Comparison of ENCODE assay signal across 10 cellular contexts in the genomic region with DNA sequence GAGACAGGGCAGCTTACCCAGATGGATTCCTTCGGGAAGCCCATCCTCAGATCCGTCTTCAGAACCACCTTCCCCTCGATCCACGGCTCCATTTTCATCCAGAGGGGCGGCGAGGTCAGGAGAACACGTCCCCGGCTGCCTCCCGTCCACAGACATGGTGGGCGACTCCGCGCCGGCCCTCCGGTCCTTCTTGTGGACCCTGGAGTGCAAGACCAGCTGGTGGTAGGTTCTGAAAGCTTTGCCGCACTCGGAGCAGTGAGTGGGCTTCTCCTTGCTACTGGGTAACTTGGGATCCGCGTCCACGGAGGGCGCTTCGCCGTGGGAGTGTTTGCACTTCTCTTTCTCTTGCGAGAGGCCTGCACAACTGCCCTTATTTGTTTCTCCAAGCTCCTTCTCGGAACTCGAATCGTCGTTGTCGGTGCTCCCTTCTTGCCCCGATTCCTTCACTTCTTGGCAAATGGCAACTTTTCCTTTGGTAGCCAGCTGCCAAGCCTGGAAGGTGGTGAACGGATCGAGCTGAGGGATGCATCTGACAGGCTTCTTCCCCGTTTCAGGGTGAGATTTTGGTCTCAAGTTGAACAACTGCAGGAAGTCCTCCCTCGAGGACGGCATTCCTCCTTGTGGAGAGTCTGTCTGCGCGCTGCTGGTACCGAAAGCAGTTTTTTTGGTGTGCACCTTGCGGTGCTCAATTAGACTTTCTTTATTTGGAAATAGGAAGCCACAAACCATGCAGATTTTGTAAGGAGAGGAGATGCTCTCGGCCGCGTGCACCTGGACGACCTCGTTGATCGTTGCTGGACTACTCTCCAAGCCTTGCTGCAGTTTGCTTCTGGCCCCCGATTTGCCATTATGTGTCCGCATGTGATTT. TPM values are rescaled to one million over a fixed set of nuclear protein-coding genes. Genes with fewer than 3 reads are reported as not detected.
DNase-seq lines count a peak whose midpoint lies in the region; ATAC-seq, FAIRE-seq and TF ChIP-seq lines count a peak whose summit lies in the region.
"Had no signal": no experiment of that assay in that cellular context is flagged by ENCODE, and none has a peak within 500 bp of the region (broad histone marks: within the 10 kb centered on the region; RNA-seq: fewer than 3 reads in every experiment).

No MANE protein-coding gene starts in this region.

- H3K27me3 ChIP-seq in heart right ventricle = no peaks in the 10 kb centered on the region
- no peaks in the 10 kb centered on the region for H3K27me3 ChIP-seq in keratinocyte (ENCODE audit: control insufficient read depth, extremely low read depth, insufficient read depth, low read length)

- H2AFZ ChIP-seq in keratinocyte (ENCODE audit: control insufficient read depth, low read length) = no peak overlapping the region

- ATAC-seq in heart right ventricle (peak in 1 of 8 donors; percentile 31), left ventricle myocardium superior (no peak)

- H3K27me3 Mint-ChIP-seq in type B pancreatic cell = no peaks in the 10 kb centered on the region

- H3K27ac ChIP-seq in heart right ventricle (peak overlapping the region in 7 of 10 donors; percentile 6 to 100 (median 61)), keratinocyte (ENCODE audit: control insufficient read depth, insufficient read depth, low read length) (peak overlapping the region; percentile 83)

- peaks cover 7% of the 10 kb centered on the region for H4K20me1 ChIP-seq in keratinocyte (ENCODE audit: control insufficient read depth, extremely low read depth, insufficient read depth, low read length)

- H3K9ac ChIP-seq in keratinocyte (ENCODE audit: control insufficient read depth, extremely low read depth, insufficient read depth, low read length) = peak overlapping the region; percentile 34

- H3K9me1 ChIP-seq in keratinocyte (ENCODE audit: control insufficient read depth, extremely low read depth, insufficient read depth, low read length) = peaks cover 4% of the 10 kb centered on the region

- no peaks in the 10 kb centered on the region for H3K9me3 ChIP-seq in heart right ventricle
- no peaks in the 10 kb centered on the region for H3K9me3 ChIP-seq in keratinocyte (ENCODE audit: control insufficient read depth, low read depth, low read length)
- H3K9me3 ChIP-seq: HAP-1 had no signal

- H3K4me1 ChIP-seq in heart right ventricle = peaks cover 3 to 96% (median 79%) of the 10 kb centered on the region in 9 donors
- H3K4me1 ChIP-seq in keratinocyte (ENCODE audit: control insufficient read depth, extremely low read depth, insufficient read depth, low read length) = peaks cover 55% of the 10 kb centered on the region

- H3K27ac Mint-ChIP-seq in type B pancreatic cell = peak overlapping the region; percentile 21

- intact Hi-C loops in heart right ventricle (cut with DNase I) = loop anchor here in 4 of 10 donors (5.0 kb wide), 2 partner anchors 156 to 291 kb away; no protein-coding TSS in a partner anchor
- intact Hi-C loops in left ventricle myocardium superior (cut with micrococcal nuclease) = no loop called here

- H3K9me3 Mint-ChIP-seq in type B pancreatic cell = no peaks in the 10 kb centered on the region

- H3K4me3 Mint-ChIP-seq in type B pancreatic cell = no peak overlapping the region

- DNase-seq in heart right ventricle (no peak), left ventricle myocardium superior (no peak), keratinocyte (ENCODE audit: low read depth, low spot score) (no peak), type B pancreatic cell (ENCODE audit: extremely low spot score, unreplicated experiment) (peak; percentile 52), A172 (ENCODE audit: low spot score) (no peak), cerebellar cortex (ENCODE audit: low spot score) (no peak), hepatic stellate cell (ENCODE audit: low spot score) (no peak)
- DNase-seq in activated CD8-positive, alpha-beta memory T cell treated with anti-CD3 and anti-CD28 coated beads, Interleukin-2, amount 50 U/mL, for 48 hours = peak; percentile 62
- DNase-seq: NCI-H2029 treated with DMSO at 0.1 percent for 48 hours had no signal

- H3K4me3 ChIP-seq in heart right ventricle = peak overlapping the region in 2 of 10 donors; percentile 20 to 33
- no peak overlapping the region for H3K4me3 ChIP-seq in keratinocyte (ENCODE audit: control insufficient read depth in 2 of 3, extremely low read depth in 1 of 3, insufficient read depth in 2 of 3, low read depth in 1 of 3, low read length in 3 of 3)
- H3K4me3 ChIP-seq: HAP-1 had no signal

- no peak for FAIRE-seq in keratinocyte (lab: Jason Lieb, UNC)

- H3K36me3 Mint-ChIP-seq in type B pancreatic cell = peaks cover 31% of the 10 kb centered on the region

- dilution Hi-C loops in keratinocyte (cut with MboI; ENCODE audit: extremely low pct_ligation_motif_present, low sequenced_read_pairs) = no loop called here

- peaks cover 40% of the 10 kb centered on the region for H3K4me1 Mint-ChIP-seq in type B pancreatic cell (ENCODE audit: unreplicated experiment)

- peaks cover 86% of the 10 kb centered on the region for H3K79me2 ChIP-seq in keratinocyte (ENCODE audit: control insufficient read depth, insufficient read depth, low read length)

- TF ChIP-seq CTCF in heart right ventricle (IDR thresholded peaks at IDR 0.05) (no peak), keratinocyte (optimal IDR thresholded peaks at IDR 0.05 in 1 of 3, IDR thresholded peaks at IDR 0.05 in 1 of 3, conservative IDR thresholded peaks at IDR 0.05 in 1 of 3; ENCODE audit: extremely low read depth in 1 of 3, insufficient read depth in 2 of 3, low read length in 3 of 3) (no peak), type B pancreatic cell (conservative IDR thresholded peaks at IDR 0.05) (no peak)

- no peak overlapping the region for H3K4me2 ChIP-seq in keratinocyte (ENCODE audit: control insufficient read depth, extremely low read depth, insufficient read depth, low read depth, low read length)

- H3K36me3 ChIP-seq in heart right ventricle (peaks cover 0 to 56% (median 17%) of the 10 kb centered on the region in 9 donors), keratinocyte (ENCODE audit: control insufficient read depth in 2 of 2, extremely low read depth in 1 of 2, insufficient read depth in 2 of 2, low read length in 2 of 2) (peaks cover 30 to 48% of the 10 kb centered on the region in 2 experiments)

- 85 to 87% methylated on average over 46 of the region's 46 CpGs for WGBS in heart right ventricle, 2 donors

RNA-seq across cellular contexts. Expression of a gene that starts 12.0 kb away (rescaled TPM):
- total RNA-seq in heart right ventricle = 10 to 100 TPM in 3 of 10 donors, 1 to 10 TPM in 7; 7.2 to 18.4 (median 8.5) TPM
- 1 to 10 TPM; 3.3 to 5.3 TPM for polyA plus RNA-seq in heart right ventricle
- 8.0 TPM for total RNA-seq in left ventricle myocardium superior
- 16.9 to 19.1 TPM (median 17.3 TPM) in 3 replicates for polyA plus RNA-seq in keratinocyte
- polyA plus RNA-seq in keratinocyte (2011; ENCODE audit: low read depth) = 13.1 TPM
- 7.4 and 10.7 TPM in 2 replicates for polyA plus RNA-seq in keratinocyte (2011; cell fraction: cytosol; rRNA removed)
- polyA plus RNA-seq in keratinocyte (2011; cell fraction: nucleus; rRNA removed) = 25.3 and 32.5 TPM in 2 replicates
- 23.6 and 26.4 TPM in 2 replicates for polyA plus RNA-seq in keratinocyte (2012; ENCODE audit: low replicate concordance)
- 33.8 to 58.6 TPM (median 48.4 TPM) in 3 replicates for polyA minus RNA-seq in keratinocyte
- 14.0 TPM for polyA minus RNA-seq in keratinocyte (2011; cell fraction: cytosol; rRNA and poly(A)+ RNA removed)
- 53.1 and 94.6 TPM in 2 replicates for polyA minus RNA-seq in keratinocyte (2011; cell fraction: nucleus; rRNA and poly(A)+ RNA removed)
- 32.8 and 78.1 TPM in 2 replicates for total RNA-seq in type B pancreatic cell (ENCODE audit: low replicate concordance)
- total RNA-seq in A172 (2014; rRNA removed; shearing (Covaris generic)) = 33.2 and 38.3 TPM in 2 replicates

Comparison
In these comparisons a context has a peak if more than half of its experiments do, and no peak if none do; other contexts are left out.
1. DNase-seq: peak in activated CD8-positive, alpha-beta memory T cell treated with anti-CD3 and anti-CD28 coated beads, Interleukin-2, amount 50 U/mL, for 48 hours (single experiment) and type B pancreatic cell (single experiment); none in heart right ventricle (0 of 2), left ventricle myocardium superior (single experiment), keratinocyte (single experiment), A172 (single experiment), cerebellar cortex (single experiment) and hepatic stellate cell (single experiment).